In the genomic region with DNA sequence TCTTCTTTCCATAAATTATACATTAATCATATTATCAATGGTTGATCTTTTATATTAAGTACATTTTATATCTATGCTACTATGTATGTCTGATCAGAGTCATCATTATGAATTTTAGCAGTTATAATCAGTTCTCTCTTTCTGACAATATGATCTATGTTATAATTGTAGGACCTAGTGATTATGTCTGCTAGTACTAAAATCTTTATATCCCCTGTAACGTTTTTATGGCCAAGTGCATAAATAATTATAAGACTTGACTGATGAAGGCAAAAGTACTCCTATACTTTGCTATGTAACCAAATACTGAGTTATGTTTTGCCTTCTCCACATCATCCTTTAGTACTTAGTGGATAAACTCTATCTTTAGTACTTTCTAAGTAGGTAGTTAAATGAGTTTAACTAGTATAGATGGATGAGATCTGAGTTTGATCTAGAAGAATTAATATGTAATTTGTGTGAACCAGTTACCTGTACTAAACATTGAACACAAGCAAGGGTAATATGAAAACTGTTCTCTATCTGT, we compare ENCODE assay signal across 17 cellular contexts.
"Had no signal": no experiment of that assay in that cellular context is flagged by ENCODE, and none has a peak within 500 bp of the region (broad histone marks: within the 10 kb centered on the region; RNA-seq: fewer than 3 reads in every experiment).

No MANE protein-coding gene starts in this region.

- DNase-seq: activated CD4-positive, alpha-beta T cell treated with anti-CD3 and anti-CD28 coated beads for 1 hour; activated CD4-positive, alpha-beta T cell treated with anti-CD3 and anti-CD28 coated beads, Interleukin-2, amount 50 U/mL, for 1 hour; activated T-cell treated with anti-CD3 and anti-CD28 coated beads, Interleukin-2, amount 50 U/mL, for 1 hour; head of caudate nucleus; left ventricle myocardium superior; pancreas; psoas muscle; stimulated activated CD4-positive, alpha-beta T cell treated with anti-CD3 and anti-CD28 coated beads, Interleukin-12 subunit alpha, Interleukin-12 subunit beta, amount 100 ng/mL, for 4 hours; substantia nigra; tibial artery had no signal

- H3K27me3 Mint-ChIP-seq: activated naive CD8-positive, alpha-beta T cell; activated T-helper 17 cell treated with anti-CD3 and anti-CD28 coated beads, Interleukin-2, amount 50 U/mL, for 72 hours; stimulated activated naive CD8-positive, alpha-beta T cell treated with anti-CD3 and anti-CD28 coated beads, Interleukin-15, Interleukin-2, amounts not matched to agents 100 ng/mL and 50 ng/mL, for 24 hours had no signal

- H3K4me1 ChIP-seq: psoas muscle, tibial artery had no signal

- H3K27ac ChIP-seq: coronary artery, gastroesophageal sphincter, pancreas, psoas muscle, tibial artery had no signal

- ATAC-seq: activated T-helper 17 cell treated with anti-CD3 and anti-CD28 coated beads, Interleukin-2, amount 50 U/mL, for 72 hours; gastroesophageal sphincter; psoas muscle had no signal

- H3K4me3 ChIP-seq: coronary artery, gastroesophageal sphincter, pancreas, psoas muscle, right atrium auricular region, tibial artery had no signal

- H3K9me3 ChIP-seq: gastroesophageal sphincter, pancreas, psoas muscle, right atrium auricular region, tibial artery had no signal

- H3K4me1 Mint-ChIP-seq: activated T-helper 17 cell treated with anti-CD3 and anti-CD28 coated beads, Interleukin-2, amount 50 U/mL, for 72 hours had no signal

- H3K27me3 ChIP-seq: gastroesophageal sphincter, pancreas, right atrium auricular region, tibial artery had no signal

- H3K4me3 Mint-ChIP-seq: activated naive CD8-positive, alpha-beta T cell; activated T-helper 17 cell treated with anti-CD3 and anti-CD28 coated beads, Interleukin-2, amount 50 U/mL, for 72 hours; stimulated activated naive CD8-positive, alpha-beta T cell treated with anti-CD3 and anti-CD28 coated beads, Interleukin-15, Interleukin-2, amounts not matched to agents 100 ng/mL and 50 ng/mL, for 24 hours had no signal

- H3K36me3 ChIP-seq: right atrium auricular region had no signal

- H3K9me3 Mint-ChIP-seq: activated T-helper 17 cell treated with anti-CD3 and anti-CD28 coated beads, Interleukin-2, amount 50 U/mL, for 72 hours; nephron; stimulated activated naive CD8-positive, alpha-beta T cell treated with anti-CD3 and anti-CD28 coated beads, Interleukin-15, Interleukin-2, amounts not matched to agents 100 ng/mL and 50 ng/mL, for 24 hours had no signal

- H3K27ac Mint-ChIP-seq: activated naive CD8-positive, alpha-beta T cell; activated T-helper 17 cell treated with anti-CD3 and anti-CD28 coated beads, Interleukin-2, amount 50 U/mL, for 72 hours; stimulated activated naive CD8-positive, alpha-beta T cell treated with anti-CD3 and anti-CD28 coated beads, Interleukin-15, Interleukin-2, amounts not matched to agents 100 ng/mL and 50 ng/mL, for 24 hours had no signal
